13 cellular contexts compared by ENCODE assay signal in the genomic region with DNA sequence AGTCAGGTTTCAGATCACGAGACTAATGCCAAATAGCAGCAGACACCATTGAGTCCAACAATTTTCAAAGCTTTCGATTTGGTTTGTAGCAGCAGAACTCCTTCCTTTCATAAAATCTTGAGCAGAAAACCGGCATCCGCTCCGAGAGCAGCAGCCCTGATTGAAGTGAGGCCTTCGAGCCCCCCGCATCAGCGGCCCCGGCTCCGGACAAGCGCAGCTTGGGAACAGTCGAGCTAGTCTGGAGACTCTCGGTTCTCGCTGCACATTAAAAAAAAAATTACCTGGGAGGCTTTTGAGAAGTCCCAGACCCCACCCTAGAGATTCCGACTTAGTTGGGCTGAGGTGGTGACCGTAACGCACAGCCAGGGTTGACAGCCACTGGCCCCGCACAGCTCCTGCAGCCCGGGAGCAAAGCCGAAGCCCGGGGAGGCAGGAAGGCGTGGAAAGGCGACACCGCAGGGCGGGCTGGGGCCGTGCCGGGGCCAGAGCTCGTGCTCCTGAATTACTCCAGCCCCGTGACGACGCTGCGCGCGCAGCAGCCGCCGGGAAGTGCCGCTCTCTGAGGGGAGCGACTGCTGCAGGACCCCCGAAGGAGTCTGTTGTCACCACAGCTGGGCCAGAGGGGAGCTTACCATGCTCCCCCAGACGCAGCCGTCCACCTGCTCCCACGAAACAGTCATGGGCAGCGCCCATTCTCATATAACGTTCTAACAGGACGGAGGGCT. TPM values are rescaled to one million over a fixed set of nuclear protein-coding genes. Genes with fewer than 3 reads are reported as not detected.
DNase-seq lines count a peak whose midpoint lies in the region; ATAC-seq and TF ChIP-seq lines count a peak whose summit lies in the region.
"Had no signal": no experiment of that assay in that cellular context is flagged by ENCODE, and none has a peak within 500 bp of the region (broad histone marks: within the 10 kb centered on the region; RNA-seq: fewer than 3 reads in every experiment).

No MANE protein-coding gene starts in this region.

- DNase-seq in ELF-1 (ENCODE audit: low read depth, low spot score): peak; percentile 66
- DNase-seq in RWPE2 (ENCODE audit: low spot score): no peak
- peak; percentile 65 to 88 (median 85) for DNase-seq in right cardiac atrium
- DNase-seq in psoas muscle: peak; percentile 27 to 74
- DNase-seq in HPDE6-E6E7 (ENCODE audit: extremely low spot score): no peak
- no peak for DNase-seq in HuH-7.5 (ENCODE audit: low spot score)
- no peak for DNase-seq in activated CD8-positive, alpha-beta memory T cell treated with anti-CD3 and anti-CD28 coated beads, Interleukin-2, amount 10 ng/mL, durations not matched to agents 7 days and 5 days
- DNase-seq: activated CD4-positive, alpha-beta T cell treated with anti-CD3 and anti-CD28 coated beads, Interleukin-2, amount 50 U/mL, for 1 hour; CD4-positive, CD25-positive, alpha-beta regulatory T cell; NCI-H187 treated with DMSO at 0.1 percent for 48 hours had no signal

- H3K27me3 ChIP-seq in RWPE2 (ENCODE audit: insufficient read depth, poor library complexity, severe bottlenecking): peaks cover 21% of the 10 kb centered on the region
- no peaks in the 10 kb centered on the region for H3K27me3 ChIP-seq in right cardiac atrium (ENCODE audit: control insufficient read depth, insufficient read depth)
- peaks cover 0 to 10% (median 4%) of the 10 kb centered on the region in 3 donors for H3K27me3 ChIP-seq in psoas muscle (ENCODE audit: insufficient read depth in 3 of 3, low read length in 2 of 3)

- 7% methylated on average over 45 of the region's 45 CpGs for WGBS in right cardiac atrium
- WGBS in psoas muscle, 3 donors: 4 to 10% (median 7%) methylated on average over 35 to 45 of the region's 45 CpGs

- H3K27ac Mint-ChIP-seq in activated CD8-positive, alpha-beta memory T cell treated with anti-CD3 and anti-CD28 coated beads, Interleukin-2, amount 10 ng/mL, durations not matched to agents 7 days and 5 days: no peak overlapping the region
- H3K27ac Mint-ChIP-seq: activated naive CD4-positive, alpha-beta T cell treated with anti-CD3 and anti-CD28 coated beads, Interleukin-2, amount 50 U/mL, for 72 hours; CD4-positive, CD25-positive, alpha-beta regulatory T cell had no signal

- H3K4me1 Mint-ChIP-seq in activated CD8-positive, alpha-beta memory T cell treated with anti-CD3 and anti-CD28 coated beads, Interleukin-2, amount 10 ng/mL, durations not matched to agents 7 days and 5 days: no peaks in the 10 kb centered on the region

- H3K4me1 ChIP-seq in RWPE2 (ENCODE audit: insufficient read depth, poor library complexity, severe bottlenecking) (no peaks in the 10 kb centered on the region), right cardiac atrium (ENCODE audit: control insufficient read depth, insufficient read depth, low read length) (no peaks in the 10 kb centered on the region), psoas muscle (no peaks in the 10 kb centered on the region)

- no peaks in the 10 kb centered on the region for H3K9me3 ChIP-seq in RWPE2 (ENCODE audit: severe bottlenecking)
- H3K9me3 ChIP-seq in right cardiac atrium (ENCODE audit: control insufficient read depth, low read length): no peaks in the 10 kb centered on the region
- H3K9me3 ChIP-seq in psoas muscle: no peaks in the 10 kb centered on the region

- H3K9me3 Mint-ChIP-seq in activated CD8-positive, alpha-beta memory T cell treated with anti-CD3 and anti-CD28 coated beads, Interleukin-2, amount 10 ng/mL, durations not matched to agents 7 days and 5 days (ENCODE audit: low read depth): peaks cover 2% of the 10 kb centered on the region
- H3K9me3 Mint-ChIP-seq: activated naive CD4-positive, alpha-beta T cell treated with anti-CD3 and anti-CD28 coated beads, Interleukin-2, amount 50 U/mL, for 72 hours had no signal

- no peak overlapping the region for H3K4me3 ChIP-seq in RWPE2 (ENCODE audit: severe bottlenecking)
- peak overlapping the region; percentile 49 for H3K4me3 ChIP-seq in right cardiac atrium (ENCODE audit: low read length)
- H3K4me3 ChIP-seq in psoas muscle: peak overlapping the region; percentile 56

- H3K27me3 Mint-ChIP-seq in activated CD8-positive, alpha-beta memory T cell treated with anti-CD3 and anti-CD28 coated beads, Interleukin-2, amount 10 ng/mL, durations not matched to agents 7 days and 5 days: peaks cover 31% of the 10 kb centered on the region

- H3K36me3 Mint-ChIP-seq in activated CD8-positive, alpha-beta memory T cell treated with anti-CD3 and anti-CD28 coated beads, Interleukin-2, amount 10 ng/mL, durations not matched to agents 7 days and 5 days: no peaks in the 10 kb centered on the region
- H3K36me3 Mint-ChIP-seq: CD4-positive, CD25-positive, alpha-beta regulatory T cell had no signal

- no peak overlapping the region for H3K4me3 Mint-ChIP-seq in activated CD8-positive, alpha-beta memory T cell treated with anti-CD3 and anti-CD28 coated beads, Interleukin-2, amount 10 ng/mL, durations not matched to agents 7 days and 5 days
- H3K4me3 Mint-ChIP-seq: CD4-positive, CD25-positive, alpha-beta regulatory T cell had no signal

- intact Hi-C loops in right cardiac atrium (cut with DNase I): no loop called here
- intact Hi-C loops in psoas muscle (cut with DNase I): no loop called here

- CTCF ChIA-PET in activated CD8-positive, alpha-beta memory T cell treated with anti-CD3 and anti-CD28 coated beads, Interleukin-2, amount 10 ng/mL, durations not matched to agents 7 days and 5 days (lab: Charles Lee): no interaction called here

- ATAC-seq in RWPE2 (ENCODE audit: low read depth): peak; percentile 63; the same call in 2 of the 3 replicates
- ATAC-seq in right cardiac atrium: peak; percentile 94 to 95
- ATAC-seq in psoas muscle: peak; percentile 42 to 91 (median 80)
- ATAC-seq in GM21825 (IDR thresholded peaks at IDR 0.05; ENCODE audit: unreplicated experiment): no peak
- no peak for ATAC-seq in activated CD8-positive, alpha-beta memory T cell treated with anti-CD3 and anti-CD28 coated beads, Interleukin-2, amount 10 ng/mL, durations not matched to agents 7 days and 5 days
- ATAC-seq: activated naive CD4-positive, alpha-beta T cell treated with anti-CD3 and anti-CD28 coated beads, Interleukin-2, amount 50 U/mL, for 72 hours had no signal

- H3K27ac ChIP-seq in RWPE2 (ENCODE audit: poor library complexity, severe bottlenecking): no peak overlapping the region
- H3K27ac ChIP-seq in right cardiac atrium (ENCODE audit: low read length): no peak overlapping the region
- no peak overlapping the region for H3K27ac ChIP-seq in psoas muscle

- TF ChIP-seq CTCF in RWPE2 (IDR thresholded peaks at IDR 0.05; ENCODE audit: poor library complexity, severe bottlenecking) (no peak), psoas muscle (IDR thresholded peaks at IDR 0.05) (no peak)

- H3K36me3 ChIP-seq in RWPE2 (ENCODE audit: low read depth) (no peaks in the 10 kb centered on the region), psoas muscle (ENCODE audit: insufficient read depth in 1 of 2, low read depth in 1 of 2) (no peaks in the 10 kb centered on the region)

RNA-seq across cellular contexts. Expression of a gene that starts 57.8 kb away (rescaled TPM):
- not detected for total RNA-seq in right cardiac atrium
- polyA plus RNA-seq in right cardiac atrium: not detected
- total RNA-seq in psoas muscle: not detected
- polyA plus RNA-seq in psoas muscle: not detected
- not detected for total RNA-seq in activated CD8-positive, alpha-beta memory T cell treated with anti-CD3 and anti-CD28 coated beads, Interleukin-2, amount 10 ng/mL, durations not matched to agents 7 days and 5 days
- total RNA-seq: activated naive CD4-positive, alpha-beta T cell treated with anti-CD3 and anti-CD28 coated beads, Interleukin-2, amount 50 U/mL, for 72 hours; CD4-positive, CD25-positive, alpha-beta regulatory T cell; osteocyte had no signal
- polyA plus RNA-seq: CD4-positive, CD25-positive, alpha-beta regulatory T cell had no signal

Comparison
In these comparisons a context has a peak if more than half of its experiments do, and no peak if none do; other contexts are left out.
1. DNase-seq: peak in ELF-1 (single experiment), right cardiac atrium (3 of 3) and psoas muscle (2 of 2); none in RWPE2 (single experiment), HPDE6-E6E7 (single experiment), HuH-7.5 (single experiment) and activated CD8-positive, alpha-beta memory T cell treated with anti-CD3 and anti-CD28 coated beads, Interleukin-2, amount 10 ng/mL, durations not matched to agents 7 days and 5 days (single experiment).
2. ATAC-seq: peak in RWPE2 (single experiment), right cardiac atrium (2 of 2) and psoas muscle (4 of 4); none in GM21825 (single experiment) and activated CD8-positive, alpha-beta memory T cell treated with anti-CD3 and anti-CD28 coated beads, Interleukin-2, amount 10 ng/mL, durations not matched to agents 7 days and 5 days (single experiment).